In the genomic region with DNA sequence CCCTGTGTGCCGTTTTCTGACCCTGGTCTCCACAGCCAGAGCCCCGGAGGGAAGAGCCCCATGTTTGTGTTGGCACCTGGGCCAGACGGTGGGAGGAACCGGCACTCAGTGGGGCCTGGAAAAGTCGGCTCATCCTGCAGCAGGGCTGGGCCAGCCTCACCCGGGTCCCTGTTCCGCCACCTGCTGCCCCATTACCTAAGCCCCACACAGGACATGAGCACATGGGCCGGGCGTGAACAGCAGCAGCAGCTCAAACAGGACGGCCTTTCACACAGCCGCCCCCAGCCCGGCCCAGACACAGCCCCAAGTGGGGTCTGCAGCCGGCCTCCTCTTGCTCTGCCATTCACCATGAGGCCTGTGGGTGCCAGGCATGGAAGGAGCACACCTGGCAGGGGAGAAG, we compare ENCODE assay signal across 18 cellular contexts.
DNase-seq lines count a peak whose midpoint lies in the region; ATAC-seq and TF ChIP-seq lines count a peak whose summit lies in the region.
"Had no signal": no experiment of that assay in that cellular context is flagged by ENCODE, and none has a peak within 500 bp of the region (broad histone marks: within the 10 kb centered on the region; RNA-seq: fewer than 3 reads in every experiment).

No MANE protein-coding gene starts in this region.

- H3K36me3 Mint-ChIP-seq in neural progenitor cell = no peaks in the 10 kb centered on the region
- H3K36me3 Mint-ChIP-seq: CD4-positive, CD25-positive, alpha-beta regulatory T cell had no signal

- H3K36me3 ChIP-seq in IMR-90 (ENCODE audit: control insufficient read depth, insufficient read depth, low read length) = no peaks in the 10 kb centered on the region
- H3K36me3 ChIP-seq in neural progenitor cell = no peaks in the 10 kb centered on the region
- H3K36me3 ChIP-seq: BLaER1 had no signal

- peaks cover 10% of the 10 kb centered on the region for H3K27me3 ChIP-seq in IMR-90 (ENCODE audit: control insufficient read depth, insufficient read depth, low read length)
- peaks cover 12% of the 10 kb centered on the region for H3K27me3 ChIP-seq in neural progenitor cell
- H3K27me3 ChIP-seq: BLaER1 had no signal

- no peak overlapping the region for H3K4me2 ChIP-seq in IMR-90 (ENCODE audit: low read depth, low read length)
- no peak overlapping the region for H3K4me2 ChIP-seq in neural progenitor cell
- H3K4me2 ChIP-seq: BLaER1, SK-N-SH had no signal

- peaks cover 18% of the 10 kb centered on the region for H3K27me3 Mint-ChIP-seq in neural progenitor cell (ENCODE audit: insufficient read depth, low read depth)

- no peaks in the 10 kb centered on the region for H3K9me3 Mint-ChIP-seq in neural progenitor cell

- H3K4me1 ChIP-seq in IMR-90 (ENCODE audit: control insufficient read depth, insufficient read depth, low read length) (no peaks in the 10 kb centered on the region), neural progenitor cell (peaks cover 41% of the 10 kb centered on the region)

- H3K4me1 Mint-ChIP-seq in neural progenitor cell = peaks cover 57% of the 10 kb centered on the region
- H3K4me1 Mint-ChIP-seq: CD4-positive, CD25-positive, alpha-beta regulatory T cell; IgD-negative memory B cell had no signal

- H2BK120ac ChIP-seq in IMR-90 (ENCODE audit: low read depth, low read length) = no peak overlapping the region

- H3K4ac ChIP-seq in IMR-90 (ENCODE audit: low read depth, low read length) = no peak overlapping the region

- H2AK5ac ChIP-seq in IMR-90 (ENCODE audit: low read depth, low read length) = 0 out of 2 replicates have a peak overlapping the region, but pooled peaks have one; percentile 5

- H3K14ac ChIP-seq in IMR-90 (replicated peaks; ENCODE audit: low read depth, low read length) = no peak overlapping the region

- DNase-seq in COLO668 (lab: John Stamatoyannopoulos, UW; ENCODE audit: unreplicated experiment) (peak; percentile 23), IMR-90 (no peak), dermis microvascular lymphatic vessel endothelial cell (ENCODE audit: low read depth in 2 of 2) (peak; percentile 81 to 84), neural progenitor cell (ENCODE audit: low spot score) (no peak)
- DNase-seq in activated T-cell treated with anti-CD3 and anti-CD28 coated beads, Interleukin-2, amount 50 U/mL, for 48 hours = no peak
- DNase-seq: CD4-positive, CD25-positive, alpha-beta regulatory T cell; NCI-H1048; NCI-H1417; NCI-H187 treated with DMSO at 0.1 percent for 48 hours; NCI-H2171 treated with DMSO at 0.1 percent for 48 hours; NCI-H524; NCI-H748 treated with DMSO at 0.1 percent for 48 hours; SK-N-SH; SW 1271 had no signal

- no peak overlapping the region for H3K4me3 Mint-ChIP-seq in neural progenitor cell
- H3K4me3 Mint-ChIP-seq: CD4-positive, CD25-positive, alpha-beta regulatory T cell; IgD-negative memory B cell had no signal

- TF ChIP-seq POLR2A in IMR-90 (IDR thresholded peaks at IDR 0.05; ENCODE audit: low read depth, low read length) = no peak

- H4K5ac ChIP-seq in IMR-90 (ENCODE audit: low read depth, low read length) = no peak overlapping the region

- H3K4me3 ChIP-seq in IMR-90 (ENCODE audit: insufficient read depth, low read depth, low read length) (no peak overlapping the region), neural progenitor cell (no peak overlapping the region)
- H3K4me3 ChIP-seq: BLaER1 had no signal

- peak overlapping the region; percentile 65 for H3K27ac Mint-ChIP-seq in neural progenitor cell
- H3K27ac Mint-ChIP-seq: CD4-positive, CD25-positive, alpha-beta regulatory T cell; IgD-negative memory B cell had no signal

- TF ChIP-seq CTCF in IMR-90 (conservative IDR thresholded peaks at IDR 0.05; ENCODE audit: low read depth, low read length) (no peak), neural progenitor cell (IDR thresholded peaks at IDR 0.05) (no peak)

- no peak overlapping the region for H2BK20ac ChIP-seq in IMR-90 (ENCODE audit: low read depth, low read length)

- H4K91ac ChIP-seq in IMR-90 (ENCODE audit: insufficient read depth, low read depth, low read length) = no peak overlapping the region

- dilution Hi-C loops in IMR-90 (cut with HindIII; ENCODE audit: low sequenced_read_pairs, unreplicated experiment) = no loop called here

- H3K27ac ChIP-seq in IMR-90 (ENCODE audit: insufficient read depth, low read length) (no peak overlapping the region), neural progenitor cell (no peak overlapping the region)
- H3K27ac ChIP-seq: BLaER1 had no signal

- no peak overlapping the region for H3K18ac ChIP-seq in IMR-90 (ENCODE audit: low read depth, low read length)

- peak overlapping the region; percentile 41 for H2AFZ ChIP-seq in IMR-90 (replicated peaks; ENCODE audit: low read length, poor library complexity)
- H2AFZ ChIP-seq in neural progenitor cell (replicated peaks) = no peak overlapping the region

- H2BK15ac ChIP-seq in IMR-90 (ENCODE audit: low read depth, low read length) = no peak overlapping the region

- H4K8ac ChIP-seq in IMR-90 (ENCODE audit: low read depth in 2 of 2, low read length in 2 of 2) = no peak overlapping the region

- peaks cover 67% of the 10 kb centered on the region for H3F3A ChIP-seq in neural progenitor cell (ENCODE audit: low read depth)

- H3K9me1 ChIP-seq in IMR-90 (ENCODE audit: insufficient read depth, low read length) = no peaks in the 10 kb centered on the region

- TF ChIP-seq RAD21 in IMR-90 (IDR thresholded peaks at IDR 0.05; ENCODE audit: low read length) = no peak

- no TSS peak for BruUV-seq in IMR-90 (replicated peaks; lab: Mats Ljungman, UMichigan)

- WGBS in IMR-90 (ENCODE audit: extremely low coverage in 2 of 2, insufficient read length in 1 of 2), 2 experiments = 40% methylated on average over 1 of the region's 13 CpGs; no CpG with 5 or more reads in 1 of the 2 experiments

- in situ Hi-C loops in IMR-90 (cut with MboI; ENCODE audit: low sequenced_read_pairs) = no loop called here

- no peak overlapping the region for H3K9ac ChIP-seq in IMR-90 (ENCODE audit: low read depth, low read length)
- H3K9ac ChIP-seq in neural progenitor cell = no peak overlapping the region
- H3K9ac ChIP-seq: BLaER1, SK-N-SH had no signal

- intact Hi-C loops in IMR-90 (cut with micrococcal nuclease) = no loop called here

- H2BK5ac ChIP-seq in IMR-90 (ENCODE audit: low read depth, low read length, poor library complexity, severe bottlenecking) = no peak overlapping the region

- H3K56ac ChIP-seq in IMR-90 (ENCODE audit: extremely low read depth, insufficient read depth, low read length) = no peak overlapping the region

- H3K79me2 ChIP-seq in neural progenitor cell (ENCODE audit: low read depth) = no peaks in the 10 kb centered on the region

- CTCF ChIA-PET in IMR-90 (lab: Yijun Ruan, JAX) = no interaction called here

- H3K23ac ChIP-seq in IMR-90 (ENCODE audit: low read depth, low read length) = no peak overlapping the region

- no peak overlapping the region for H2AK9ac ChIP-seq in IMR-90 (replicated peaks; ENCODE audit: low read depth, low read length, poor library complexity)

- H3K9me3 ChIP-seq in IMR-90 (ENCODE audit: control insufficient read depth, insufficient read depth, low read length) (peaks cover 3% of the 10 kb centered on the region), neural progenitor cell (ENCODE audit: low read depth) (no peaks in the 10 kb centered on the region)
- H3K9me3 ChIP-seq: BLaER1, SK-N-SH had no signal

- no peaks in the 10 kb centered on the region for H3K79me1 ChIP-seq in IMR-90 (ENCODE audit: low read depth in 1 of 2, low read length in 2 of 2)

- POLR2A ChIA-PET in IMR-90 (lab: Charles Lee; ENCODE audit: unreplicated experiment) = no interaction called here

- ATAC-seq in IMR-90 (ENCODE audit: low read depth) (no peak), GM19351 (IDR thresholded peaks at IDR 0.05; ENCODE audit: unreplicated experiment) (no peak), HG03469 (IDR thresholded peaks at IDR 0.05; ENCODE audit: unreplicated experiment) (no peak)

- H4K20me1 ChIP-seq in IMR-90 (ENCODE audit: insufficient read depth, low read length) (no peaks in the 10 kb centered on the region), neural progenitor cell (ENCODE audit: low read depth) (no peaks in the 10 kb centered on the region)
- H4K20me1 ChIP-seq: BLaER1 had no signal

TF ChIP-seq in IMR-90, 13 proteins besides CTCF, POLR2A, EP300 and RAD21:
- TF ChIP-seq CEBPB (IDR thresholded peaks at IDR 0.05; ENCODE audit: low read depth, low read length) (no peak), SMC3 (IDR thresholded peaks at IDR 0.05; ENCODE audit: low read depth, low read length) (no peak), USF2 (IDR thresholded peaks at IDR 0.05; ENCODE audit: low read depth, low read length) (no peak)

Comparison
In these comparisons a context has a peak if more than half of its experiments do, and no peak if none do; other contexts are left out.
1. DNase-seq: peak in COLO668 (single experiment) and dermis microvascular lymphatic vessel endothelial cell (2 of 2); none in IMR-90 (single experiment), neural progenitor cell (single experiment) and activated T-cell treated with anti-CD3 and anti-CD28 coated beads, Interleukin-2, amount 50 U/mL, for 48 hours (0 of 2).